Comparison of ENCODE assay signal across 9 cellular contexts in genomic region chr4:104967034-104967401, GRCh38.
DNase-seq lines count a peak whose midpoint lies in the region; ATAC-seq and TF ChIP-seq lines count a peak whose summit lies in the region.
"Had no signal": no experiment of that assay in that cellular context is flagged by ENCODE, and none has a peak within 500 bp of the region (broad histone marks: within the 10 kb centered on the region; RNA-seq: fewer than 3 reads in every experiment).

No MANE protein-coding gene starts in this region.

- TF ChIP-seq CTCF in GM12875 (IDR thresholded peaks at IDR 0.05; ENCODE audit: borderline replicate concordance, insufficient read depth, low read depth, low read length) (no peak), NB4 (IDR thresholded peaks at IDR 0.05; ENCODE audit: low read depth, low read length) (no peak)

- peak; percentile 20 for DNase-seq in NB4 (ENCODE audit: low read depth)
- DNase-seq in effector memory CD8-positive, alpha-beta T cell: no peak
- no peak for DNase-seq in GM19240 (ENCODE audit: insufficient read length, low spot score)
- DNase-seq in 8988T: no peak
- no peak for DNase-seq in medulla oblongata (ENCODE audit: extremely low spot score)
- DNase-seq: right lobe of liver had no signal

- H3K4me3 ChIP-seq in GM12875 (ENCODE audit: low read depth, low read length): peak overlapping the region; percentile 1
- peak overlapping the region; percentile 26 for H3K4me3 ChIP-seq in NB4 (ENCODE audit: low read depth, low read length)
- H3K4me3 ChIP-seq: right lobe of liver had no signal

- H3K27ac Mint-ChIP-seq in effector memory CD8-positive, alpha-beta T cell: no peak overlapping the region

- no peak for TF ChIP-seq POLR2A in NB4 (IDR thresholded peaks at IDR 0.05; ENCODE audit: extremely low read depth, insufficient read length)

- H3K27me3 Mint-ChIP-seq in effector memory CD8-positive, alpha-beta T cell: no peaks in the 10 kb centered on the region

- peak; percentile 26 for ATAC-seq in GM21825 (IDR thresholded peaks at IDR 0.05; ENCODE audit: unreplicated experiment)
- peak; percentile 16 for ATAC-seq in effector memory CD8-positive, alpha-beta T cell (replicated peaks)
- no peak for ATAC-seq in GM18520 (IDR thresholded peaks at IDR 0.05; ENCODE audit: unreplicated experiment)

- H3K4me1 Mint-ChIP-seq in effector memory CD8-positive, alpha-beta T cell (ENCODE audit: low read depth in 2 of 2): peaks cover 3 to 4% of the 10 kb centered on the region in 2 donors

- H3K36me3 Mint-ChIP-seq in effector memory CD8-positive, alpha-beta T cell (ENCODE audit: insufficient read depth): no peaks in the 10 kb centered on the region

- peak overlapping the region; percentile 26 to 54 for H3K4me3 Mint-ChIP-seq in effector memory CD8-positive, alpha-beta T cell

- H3K9me3 Mint-ChIP-seq in effector memory CD8-positive, alpha-beta T cell: no peaks in the 10 kb centered on the region
